In genomic region chr13:45292176-45292575, GRCh38 we compare ENCODE assay signal across 15 cellular contexts. TPM values are rescaled to one million over a fixed set of nuclear protein-coding genes. Genes with fewer than 3 reads are reported as not detected.
DNase-seq lines count a peak whose midpoint lies in the region; ATAC-seq, FAIRE-seq and TF ChIP-seq lines count a peak whose summit lies in the region.
"Had no signal": no experiment of that assay in that cellular context is flagged by ENCODE, and none has a peak within 500 bp of the region (broad histone marks: within the 10 kb centered on the region; RNA-seq: fewer than 3 reads in every experiment).

No MANE protein-coding gene starts in this region.

- no peak overlapping the region for H3K4me2 ChIP-seq in K562 (ENCODE audit: insufficient read depth, low read length)

- ATAC-seq in K562, result no peak
- ATAC-seq in psoas muscle, result no peak
- no peak for ATAC-seq in HG02798 (IDR thresholded peaks at IDR 0.05; ENCODE audit: poor library complexity, unreplicated experiment)
- no peak for ATAC-seq in GM19351 (IDR thresholded peaks at IDR 0.05; ENCODE audit: unreplicated experiment)
- ATAC-seq in right lobe of liver, result no peak
- ATAC-seq: CD8-positive, alpha-beta T cell had no signal

- peak; percentile 18 for DNase-seq in HCEC 1CT
- DNase-seq in NCI-H2171 (lab: John Stamatoyannopoulos, UW), result peak; percentile 18
- no peak for DNase-seq in K562 (ENCODE audit: extremely low read depth in 1 of 4, low spot score in 3 of 4)
- no peak for DNase-seq in psoas muscle
- no peak for DNase-seq in right lobe of liver
- DNase-seq: activated CD4-positive, alpha-beta T cell treated with anti-CD3 and anti-CD28 coated beads, Interleukin-2, amount 50 U/mL, for 4 hours; CD8-positive, alpha-beta T cell; dorsolateral prefrontal cortex; mesendoderm; stimulated activated naive CD4-positive, alpha-beta T cell had no signal

- no peaks in the 10 kb centered on the region for H3K9me3 ChIP-seq in K562 (replicated peaks; ENCODE audit: control insufficient read depth, insufficient read depth, low read depth, low read length)
- no peaks in the 10 kb centered on the region for H3K9me3 ChIP-seq in psoas muscle
- H3K9me3 ChIP-seq in right lobe of liver, result no peaks in the 10 kb centered on the region
- H3K9me3 ChIP-seq: ascending aorta, neutrophil had no signal

- H3K9me1 ChIP-seq in K562 (ENCODE audit: control insufficient read depth, insufficient read depth, low read length), result no peaks in the 10 kb centered on the region

- H2AFZ ChIP-seq in K562 (ENCODE audit: low read depth, low read length), result no peak overlapping the region

- H3K79me2 ChIP-seq in K562 (ENCODE audit: control insufficient read depth, insufficient read depth, low read length), result no peaks in the 10 kb centered on the region

- POLR2A ChIA-PET in K562 (lab: Yijun Ruan, JAX), result no interaction called here

- BruUV-seq in K562 (replicated peaks; lab: Mats Ljungman, UMichigan), result TSS peak; percentile 16

- intact Hi-C loops in K562 (cut with micrococcal nuclease) (no loop called here), psoas muscle (cut with DNase I) (loop anchor here in 1 of 2 donors (10.0 kb wide), 1 partner anchor 87 kb away; the partner anchor contains the start of gene KCTD4), right lobe of liver (cut with DNase I) (no loop called here)

- H3K36me3 ChIP-seq in K562 (ENCODE audit: control insufficient read depth, insufficient read depth, low read length), result peaks cover 5% of the 10 kb centered on the region; the same call in 2 of the 3 replicates
- H3K36me3 ChIP-seq in psoas muscle (ENCODE audit: insufficient read depth in 1 of 2, low read depth in 1 of 2), result no peaks in the 10 kb centered on the region
- H3K36me3 ChIP-seq in right lobe of liver, result no peaks in the 10 kb centered on the region
- H3K36me3 ChIP-seq: ascending aorta had no signal

- no peak for FAIRE-seq in K562 (lab: Jason Lieb, UNC)
- FAIRE-seq: H1 had no signal

- TF ChIP-seq POLR2A in K562 (conservative IDR thresholded peaks at IDR 0.05), result no peak
- no peak for TF ChIP-seq POLR2A in right lobe of liver (IDR thresholded peaks at IDR 0.05)

- no peak overlapping the region for H3K27ac ChIP-seq in K562 (ENCODE audit: extremely low read depth, low read depth, low read length)
- peak overlapping the region; percentile 6 for H3K27ac ChIP-seq in psoas muscle
- H3K27ac ChIP-seq in right lobe of liver, result no peak overlapping the region
- H3K27ac ChIP-seq: ascending aorta, dorsolateral prefrontal cortex, neutrophil had no signal

- no peaks in the 10 kb centered on the region for H3K27me3 ChIP-seq in K562 (ENCODE audit: control insufficient read depth in 2 of 2, insufficient read depth in 2 of 2, low read length in 2 of 2)
- H3K27me3 ChIP-seq in psoas muscle (ENCODE audit: insufficient read depth in 3 of 3, low read length in 2 of 3), result no peaks in the 10 kb centered on the region
- no peaks in the 10 kb centered on the region for H3K27me3 ChIP-seq in right lobe of liver
- H3K27me3 ChIP-seq: ascending aorta, dorsolateral prefrontal cortex, neutrophil had no signal

- 43% methylated on average over 1 of the region's 1 CpG for WGBS in K562 (ENCODE audit: insufficient coverage, low coverage, missing lambda C conversion rate)
- 87 to 100% (median 95%) methylated on average over 1 of the region's 1 CpG for WGBS in psoas muscle, 3 donors
- WGBS in right lobe of liver (ENCODE audit: insufficient coverage, low coverage, low lambda C conversion rate, missing lambda C conversion rate), result 86% methylated on average over 1 of the region's 1 CpG

- no peak overlapping the region for H3K9ac ChIP-seq in K562 (ENCODE audit: insufficient read depth in 1 of 2, low read depth in 2 of 2, low read length in 2 of 2)

- CTCF ChIA-PET in K562 (lab: Yijun Ruan, JAX; ENCODE audit: low intra/inter-chr PET ratio), result no interaction called here

- TF ChIP-seq CTCF in K562 (IDR thresholded peaks at IDR 0.05 in 2 of 3, conservative IDR thresholded peaks at IDR 0.05 in 1 of 3; ENCODE audit: insufficient read depth in 2 of 3, low read depth in 1 of 3, low read length in 3 of 3), result no peak
- TF ChIP-seq CTCF in psoas muscle (IDR thresholded peaks at IDR 0.05), result no peak
- no peak for TF ChIP-seq CTCF in right lobe of liver (IDR thresholded peaks at IDR 0.05)

- H3K4me1 ChIP-seq in K562 (replicated peaks in 1 of 2; ENCODE audit: control insufficient read depth in 2 of 2, insufficient read depth in 2 of 2, low read length in 2 of 2) (no peaks in the 10 kb centered on the region; a peak in 2 of 5 replicates), psoas muscle (peaks cover 19% of the 10 kb centered on the region), right lobe of liver (no peaks in the 10 kb centered on the region)
- H3K4me1 ChIP-seq: ascending aorta had no signal

- H3K4me3 ChIP-seq in K562 (no peak overlapping the region), psoas muscle (no peak overlapping the region), right lobe of liver (no peak overlapping the region)
- H3K4me3 ChIP-seq: ascending aorta, dorsolateral prefrontal cortex had no signal

- H4K20me1 ChIP-seq in K562 (replicated peaks; ENCODE audit: control insufficient read depth, insufficient read depth, low read length), result no peaks in the 10 kb centered on the region

- TF ChIP-seq RAD21 in K562 (CRISPR knock-in tag; conservative IDR thresholded peaks at IDR 0.05 in 1 of 2, IDR thresholded peaks at IDR 0.05 in 1 of 2), result no peak

- no peak for TF ChIP-seq EP300 in K562 (IDR thresholded peaks at IDR 0.05; ENCODE audit: low read length)

- in situ Hi-C loops in K562 (cut with MboI), result no loop called here

TF ChIP-seq in K562, 482 proteins besides CTCF, POLR2A, EP300 and RAD21:
- TF ChIP-seq HNRNPK (IDR thresholded peaks at IDR 0.05; ENCODE audit: low read depth, low read length, poor library complexity, severe bottlenecking), result no peak
- TF ChIP-seq POLR2AphosphoS5 (IDR thresholded peaks at IDR 0.05; ENCODE audit: control insufficient read depth, insufficient read depth, low read depth, low read length), result no peak
- TF ChIP-seq E2F5 (CRISPR knock-in tag; IDR thresholded peaks at IDR 0.05), result no peak
- no peak for TF ChIP-seq BCLAF1 (IDR thresholded peaks at IDR 0.05; ENCODE audit: borderline replicate concordance in 1 of 2, control insufficient read depth in 1 of 2, low read depth in 2 of 2, low read length in 1 of 2)
- TF ChIP-seq SAP30 (IDR thresholded peaks at IDR 0.05; ENCODE audit: borderline replicate concordance, insufficient read depth, low read depth, low read length, poor library complexity, severe bottlenecking), result no peak
- TF ChIP-seq E2F3 (CRISPR knock-in tag; IDR thresholded peaks at IDR 0.05), result no peak
- no peak for TF ChIP-seq ZBTB1 (CRISPR knock-in tag; IDR thresholded peaks at IDR 0.05; ENCODE audit: borderline replicate concordance, low read depth)
TF ChIP-seq in K562: peak in this region for 0.

RNA-seq across cellular contexts. Expression of gene TPT1, which starts 48.8 kb away (rescaled TPM):
- 149 and 287 TPM in 2 replicates for total RNA-seq in K562 (2011; cell fraction: chromatin; rRNA removed; ENCODE audit: low replicate concordance)
- 162 and 165 TPM in 2 replicates for total RNA-seq in K562 (2011; cell fraction: nucleolus; rRNA removed)
- 289 and 732 TPM in 2 replicates for total RNA-seq in K562 (2011; cell fraction: nucleoplasm; rRNA removed)
- total RNA-seq in K562 (2014; rRNA removed), result 658 and 687 TPM in 2 replicates
- 1,890 and 2,065 TPM in 2 replicates for total RNA-seq in K562 (2014; rRNA removed; fragmentation: Illumina TruSeq; extraction: Trizol)
- total RNA-seq in K562 (2015; rRNA removed; fragmentation: Illumina TruSeq; extraction: Trizol), result 1,896 and 1,906 TPM in 2 replicates
- 1,201 and 1,281 TPM in 2 replicates for total RNA-seq in K562 (2021)
- 2,188 and 2,403 TPM in 2 replicates for polyA plus RNA-seq in K562 (2011; rRNA removed)
- polyA plus RNA-seq in K562 (2011; cell fraction: cytosol; rRNA removed), result 605 and 1,162 TPM in 2 replicates
- polyA plus RNA-seq in K562 (2011; cell fraction: nucleus; rRNA removed), result 271 and 513 TPM in 2 replicates
- polyA plus RNA-seq in K562 (2012), result 2,006 and 3,546 TPM in 2 replicates
- 2,213 and 2,508 TPM in 2 replicates for polyA plus RNA-seq in K562 (2014; fragmentation: Illumina TruSeq; extraction: Trizol)
- 100 to 1,000 TPM; 602 to 615 TPM for polyA plus RNA-seq in K562 (2014; fragmentation: Nextera tagmentation; extraction: Ambion mirVana)
- polyA plus RNA-seq in K562 (2014; rRNA removed), result 1,757 and 1,784 TPM in 2 replicates
- polyA minus RNA-seq in K562 (2011; rRNA and poly(A)+ RNA removed), result 1,164 and 1,375 TPM in 2 replicates
- polyA minus RNA-seq in K562 (2011; cell fraction: cytosol; rRNA and poly(A)+ RNA removed), result 434 and 456 TPM in 2 replicates
- polyA minus RNA-seq in K562 (2011; cell fraction: nucleus; rRNA and poly(A)+ RNA removed), result 125 and 222 TPM in 2 replicates
- over 10,000 TPM in 3 of 4 donors, 1,000 to 10,000 TPM in 1; 7,807 to 12,417 (median 11,452) TPM for total RNA-seq in psoas muscle
- over 10,000 TPM; 17,732 to 19,074 (median 18,570) TPM for polyA plus RNA-seq in psoas muscle
- total RNA-seq in right lobe of liver, result 1,000 to 10,000 TPM; 1,466 to 3,393 (median 2,295) TPM

Comparison
In these comparisons a context has a peak if more than half of its experiments do, and no peak if none do; other contexts are left out.
1. DNase-seq: peak in HCEC 1CT (single experiment) and NCI-H2171 (single experiment); none in K562 (0 of 4), psoas muscle (0 of 2) and right lobe of liver (0 of 3).